ENCODE assay signal across 1 cellular context in genomic region chr1:209937996-209938959, GRCh38.
TF ChIP-seq lines count a peak whose summit lies in the region.

Gene SYT14 (plus strand): TSS chr1:209938217. CDS start chr1:209938265, 48 bp downstream.

TF ChIP-seq in SK-N-SH treated with all-trans-retinoic acid at 6 μM for 48 hours, 23 proteins besides CTCF, POLR2A, EP300 and RAD21 (continued from another document):
- no peak for TF ChIP-seq CSRNP3 (CRISPR knock-in tag; IDR thresholded peaks at IDR 0.05)
- no peak for TF ChIP-seq TOX (CRISPR knock-in tag; IDR thresholded peaks at IDR 0.05; ENCODE audit: borderline replicate concordance)
- TF ChIP-seq OSR1 (CRISPR knock-in tag; IDR thresholded peaks at IDR 0.05), result no peak
- no peak for TF ChIP-seq PATZ1 (CRISPR knock-in tag; IDR thresholded peaks at IDR 0.05; ENCODE audit: borderline replicate concordance)
- no peak for TF ChIP-seq POU6F1 (CRISPR knock-in tag; IDR thresholded peaks at IDR 0.05; ENCODE audit: borderline replicate concordance, low read depth)
- TF ChIP-seq ZC3H10 (CRISPR knock-in tag; IDR thresholded peaks at IDR 0.05), result no peak
